Comparison of ENCODE assay signal across 9 cellular contexts in the genomic region with DNA sequence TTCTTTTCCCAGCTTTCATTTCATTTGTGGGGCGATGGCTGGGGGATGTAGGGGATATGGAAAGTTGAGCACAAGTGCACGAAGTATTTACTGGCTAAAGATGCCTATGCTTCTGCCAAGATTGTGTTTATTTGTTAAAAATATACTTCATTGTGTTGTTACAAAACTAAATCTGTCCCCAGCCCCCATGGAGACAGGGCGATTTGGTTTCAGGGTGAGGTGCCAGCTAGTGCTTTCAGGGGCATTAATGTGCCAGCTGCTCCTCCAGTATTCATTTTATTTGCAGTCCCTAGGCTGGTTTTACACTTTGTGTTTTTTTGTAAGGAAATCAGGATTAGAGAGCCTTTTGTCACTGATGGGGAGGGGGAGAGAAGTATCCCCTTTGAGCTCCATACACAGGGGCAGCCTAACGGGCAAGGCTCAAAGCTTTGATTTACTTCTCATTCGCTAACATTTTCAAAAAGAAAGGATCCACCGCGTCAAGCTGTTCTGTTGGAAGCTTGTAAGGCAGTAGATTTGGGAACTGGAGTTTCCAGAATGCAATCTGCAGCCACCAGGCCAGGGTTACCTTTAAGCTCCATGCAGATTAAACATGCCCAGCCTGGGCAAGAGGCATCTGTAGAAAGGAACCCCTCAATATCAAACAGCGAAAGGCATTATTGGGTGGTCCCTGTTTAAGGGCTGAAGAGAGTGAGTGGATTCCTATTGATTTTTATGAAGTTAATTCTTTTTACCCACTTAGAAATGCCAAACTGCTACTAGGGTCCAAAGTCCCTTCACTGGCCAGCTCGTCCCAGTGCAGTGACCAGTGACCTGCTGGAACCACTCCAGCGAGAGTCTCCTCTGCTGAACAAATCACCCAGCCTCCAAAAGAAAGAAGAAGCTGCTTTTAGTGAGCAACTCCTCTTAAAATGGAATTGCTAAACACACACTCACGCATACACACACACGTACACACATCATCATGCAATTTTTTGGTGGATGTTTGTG.
A peak's percentile ranks its signal among the peaks of the same experiment; 100 is the strongest.
DNase-seq lines count a peak whose midpoint lies in the region; ATAC-seq and TF ChIP-seq lines count a peak whose summit lies in the region.
"Had no signal": no experiment of that assay in that cellular context is flagged by ENCODE, and none has a peak within 500 bp of the region (broad histone marks: within the 10 kb centered on the region; RNA-seq: fewer than 3 reads in every experiment).

No MANE protein-coding gene starts in this region.

- peaks cover 38% of the 10 kb centered on the region for H3K4me1 Mint-ChIP-seq in activated CD8-positive, alpha-beta memory T cell treated with anti-CD3 and anti-CD28 coated beads, Interleukin-2, amount 10 ng/mL, durations not matched to agents 7 days and 5 days
- peaks cover 46% of the 10 kb centered on the region for H3K4me1 Mint-ChIP-seq in activated naive CD8-positive, alpha-beta T cell (ENCODE audit: low read depth)

- ATAC-seq in activated CD8-positive, alpha-beta memory T cell treated with anti-CD3 and anti-CD28 coated beads, Interleukin-2, amount 10 ng/mL, durations not matched to agents 7 days and 5 days: no peak
- no peak for ATAC-seq in lung (ENCODE audit: insufficient read depth, low FRiP score)
- ATAC-seq in thoracic aorta (ENCODE audit: insufficient number of reproducible peaks, low FRiP score, low read depth): no peak
- ATAC-seq in GM21367 (IDR thresholded peaks at IDR 0.05; ENCODE audit: unreplicated experiment): no peak

- H3K27ac Mint-ChIP-seq in activated CD8-positive, alpha-beta memory T cell treated with anti-CD3 and anti-CD28 coated beads, Interleukin-2, amount 10 ng/mL, durations not matched to agents 7 days and 5 days: peak overlapping the region; percentile 12
- peak overlapping the region; percentile 76 for H3K27ac Mint-ChIP-seq in activated naive CD8-positive, alpha-beta T cell

- TF ChIP-seq CTCF in lung (IDR thresholded peaks at IDR 0.05; ENCODE audit: control extremely low read depth, extremely low read depth): no peak
- TF ChIP-seq CTCF in thoracic aorta (IDR thresholded peaks at IDR 0.05): no peak

- H3K27me3 Mint-ChIP-seq in activated CD8-positive, alpha-beta memory T cell treated with anti-CD3 and anti-CD28 coated beads, Interleukin-2, amount 10 ng/mL, durations not matched to agents 7 days and 5 days: no peaks in the 10 kb centered on the region
- no peaks in the 10 kb centered on the region for H3K27me3 Mint-ChIP-seq in activated naive CD8-positive, alpha-beta T cell

- H3K36me3 ChIP-seq in lung (ENCODE audit: control insufficient read depth in 2 of 2, insufficient read depth in 2 of 2, low read length in 2 of 2) (no peaks in the 10 kb centered on the region), thoracic aorta (no peaks in the 10 kb centered on the region)

- H3K36me3 Mint-ChIP-seq in activated CD8-positive, alpha-beta memory T cell treated with anti-CD3 and anti-CD28 coated beads, Interleukin-2, amount 10 ng/mL, durations not matched to agents 7 days and 5 days: peaks cover 2% of the 10 kb centered on the region
- H3K36me3 Mint-ChIP-seq in activated naive CD8-positive, alpha-beta T cell: no peaks in the 10 kb centered on the region

- H3K4me3 ChIP-seq in lung: no peak overlapping the region
- H3K4me3 ChIP-seq in thoracic aorta: peak overlapping the region; percentile 17

- H3K9me3 Mint-ChIP-seq in activated CD8-positive, alpha-beta memory T cell treated with anti-CD3 and anti-CD28 coated beads, Interleukin-2, amount 10 ng/mL, durations not matched to agents 7 days and 5 days (ENCODE audit: low read depth): no peaks in the 10 kb centered on the region
- H3K9me3 Mint-ChIP-seq in activated naive CD8-positive, alpha-beta T cell (ENCODE audit: low read depth): no peaks in the 10 kb centered on the region

- H3K4me1 ChIP-seq in lung (ENCODE audit: control insufficient read depth in 2 of 2, insufficient read depth in 2 of 2, low read length in 2 of 2) (peaks cover 8 to 11% of the 10 kb centered on the region in 2 donors), thoracic aorta (ENCODE audit: control insufficient read depth in 1 of 2, low read depth in 2 of 2) (peaks cover 32 to 43% of the 10 kb centered on the region in 2 donors)

- DNase-seq in activated CD8-positive, alpha-beta memory T cell treated with anti-CD3 and anti-CD28 coated beads, Interleukin-2, amount 10 ng/mL, durations not matched to agents 7 days and 5 days: no peak
- no peak for DNase-seq in activated CD8-positive, alpha-beta memory T cell treated with anti-CD3 and anti-CD28 coated beads for 24 hours
- DNase-seq in lung (ENCODE audit: low spot score) (no peak), thoracic aorta (ENCODE audit: low spot score) (no peak), HK-2 (ENCODE audit: unreplicated experiment) (no peak), KBM-7 (no peak)
- DNase-seq: Karpas-422 had no signal

- 66 to 72% methylated on average over 12 of the region's 12 CpGs for WGBS in lung, 2 donors

- no peak overlapping the region for H3K4me3 Mint-ChIP-seq in activated CD8-positive, alpha-beta memory T cell treated with anti-CD3 and anti-CD28 coated beads, Interleukin-2, amount 10 ng/mL, durations not matched to agents 7 days and 5 days
- H3K4me3 Mint-ChIP-seq in activated naive CD8-positive, alpha-beta T cell: peak overlapping the region; percentile 27

- in situ Hi-C loops in KBM-7 (cut with MboI; ENCODE audit: low pct_unique_long_range_greater_than_20kb, low sequenced_read_pairs): no loop called here

- CTCF ChIA-PET in activated CD8-positive, alpha-beta memory T cell treated with anti-CD3 and anti-CD28 coated beads, Interleukin-2, amount 10 ng/mL, durations not matched to agents 7 days and 5 days (lab: Charles Lee): interaction anchor here (0.9 to 3.1 kb wide), 9 partner anchors 9 to 470 kb away, joined by 3 to 8 read pairs (median 4); no protein-coding TSS in a partner anchor

- H3K27me3 ChIP-seq in lung (ENCODE audit: control insufficient read depth, insufficient read depth): no peaks in the 10 kb centered on the region
- no peaks in the 10 kb centered on the region for H3K27me3 ChIP-seq in thoracic aorta (replicated peaks; ENCODE audit: insufficient read depth)

- H3K27ac ChIP-seq in lung (ENCODE audit: low read depth in 1 of 2, low read length in 1 of 2) (peak overlapping the region; percentile 17 to 72), thoracic aorta (peak overlapping the region; percentile 36 to 63)

- no peaks in the 10 kb centered on the region for H3K9me3 ChIP-seq in lung (ENCODE audit: control insufficient read depth in 2 of 2, insufficient read depth in 1 of 2, low read length in 1 of 2)
- H3K9me3 ChIP-seq in thoracic aorta: no peaks in the 10 kb centered on the region
